ENCODE assay signal across 1 cellular context in the genomic region with DNA sequence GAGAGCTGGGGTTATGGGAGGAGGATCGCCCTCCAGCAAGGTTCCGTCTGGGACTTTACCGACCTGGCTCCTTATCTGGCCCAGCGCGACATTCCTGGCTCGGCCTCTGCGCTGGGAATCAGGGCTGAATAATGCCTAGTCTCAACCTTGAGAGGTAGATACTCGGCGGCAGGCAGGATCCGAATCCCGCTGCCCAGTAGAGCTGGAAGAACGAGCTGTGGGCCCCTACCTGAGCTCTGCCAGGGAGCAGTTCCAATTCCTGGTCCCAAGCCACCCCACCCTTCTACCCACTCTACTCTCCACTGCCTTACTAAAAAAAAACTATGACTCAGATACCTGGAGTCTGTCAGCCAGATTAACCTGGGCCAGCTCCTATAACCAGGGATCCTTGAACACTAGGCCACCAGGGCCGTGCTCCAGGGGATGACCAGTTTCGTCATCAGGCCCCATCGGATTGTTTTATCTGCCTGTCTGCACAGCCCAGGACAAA.
A peak's percentile ranks its signal among the peaks of the same experiment; 100 is the strongest.
TF ChIP-seq lines count a peak whose summit lies in the region.

No MANE protein-coding gene starts in this region.

TF ChIP-seq in HepG2, 621 proteins besides CTCF, POLR2A, EP300 and RAD21:
- TF ChIP-seq AHR (CRISPR knock-in tag; IDR thresholded peaks at IDR 0.05) (no peak), ZNF263 (CRISPR knock-in tag; IDR thresholded peaks at IDR 0.05) (peak; percentile 57; the same call in 1 of the 2 replicates), HNF4G (IDR thresholded peaks at IDR 0.05; ENCODE audit: borderline replicate concordance, low read depth, low read length) (no peak), HNF4G (CRISPR knock-in tag; IDR thresholded peaks at IDR 0.05; ENCODE audit: borderline replicate concordance, low read depth) (no peak), RFX5 (IDR thresholded peaks at IDR 0.05; ENCODE audit: low read depth, low read length) (no peak), FOXP1 (IDR thresholded peaks at IDR 0.05) (no peak), FOXP1 (CRISPR knock-in tag; IDR thresholded peaks at IDR 0.05) (no peak), ZSCAN25 (CRISPR knock-in tag; IDR thresholded peaks at IDR 0.05) (no peak)
TF ChIP-seq in HepG2: peak in this region for 1.
